In the genomic region with DNA sequence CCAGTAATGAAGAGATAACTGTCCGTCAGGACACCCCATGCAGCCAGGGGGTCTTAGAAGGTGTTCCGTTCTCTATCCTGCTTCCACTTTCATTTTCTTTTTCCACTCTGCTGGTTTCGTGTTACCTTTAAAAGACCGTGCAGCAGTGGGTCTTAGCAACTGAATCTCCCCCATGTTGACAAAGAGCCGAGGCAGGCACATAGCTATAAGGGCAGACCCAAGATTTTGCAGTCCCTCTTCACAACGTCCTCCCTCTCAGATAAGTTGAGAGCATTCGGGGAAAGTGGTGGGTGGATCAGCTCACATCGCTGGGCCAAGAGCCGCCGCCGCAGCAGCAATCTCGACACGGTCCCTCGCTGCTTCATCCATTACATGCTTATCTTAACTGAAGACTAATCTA, we compare ENCODE assay signal across 8 cellular contexts.
A peak's percentile ranks its signal among the peaks of the same experiment; 100 is the strongest.
DNase-seq lines count a peak whose midpoint lies in the region; ATAC-seq, FAIRE-seq and TF ChIP-seq lines count a peak whose summit lies in the region.

No MANE protein-coding gene starts in this region.

- intact Hi-C loops in colonic mucosa (cut with DNase I): loop anchor here (10.0 kb wide), 1 partner anchor 349 kb away; no protein-coding TSS in a partner anchor

- peak overlapping the region in 1 of 2 experiments; percentile 57 for H3K23ac ChIP-seq in mesenchymal stem cell (ENCODE audit: low read length in 2 of 2)

- H4K8ac ChIP-seq in mesenchymal stem cell (ENCODE audit: low read length): peak overlapping the region; percentile 45

- peak overlapping the region; percentile 69 for H2BK15ac ChIP-seq in mesenchymal stem cell (ENCODE audit: low read depth, poor library complexity, severe bottlenecking)

- H3K9ac ChIP-seq in colonic mucosa (ENCODE audit: low read depth in 2 of 2, low read length in 2 of 2) (peak overlapping the region; percentile 58 to 74), mesenchymal stem cell (ENCODE audit: low read length) (peak overlapping the region; percentile 86)

- peak overlapping the region; percentile 58 to 83 for H3K18ac ChIP-seq in mesenchymal stem cell (ENCODE audit: low read depth in 1 of 2, low read length in 2 of 2)

- peak overlapping the region; percentile 44 for H3K4me2 ChIP-seq in mesenchymal stem cell (ENCODE audit: low read length, poor library complexity, severe bottlenecking)

- no peak overlapping the region for H2BK5ac ChIP-seq in mesenchymal stem cell (ENCODE audit: low read depth, low read length, poor library complexity, severe bottlenecking)

- peak overlapping the region; percentile 6 for H2BK120ac ChIP-seq in mesenchymal stem cell (ENCODE audit: low read depth, low read length)

- no peak for FAIRE-seq in urothelium cell line (lab: Jason Lieb, UNC)

- peak overlapping the region; percentile 32 to 89 for H2BK12ac ChIP-seq in mesenchymal stem cell (ENCODE audit: low read length in 2 of 2)

- DNase-seq in AG10803 (ENCODE audit: low read depth) (no peak), LoVo (ENCODE audit: low spot score) (peak; percentile 26), colonic mucosa (peak; percentile 23), mesenchymal stem cell (peak; percentile 70), urothelium cell line (ENCODE audit: low spot score) (peak; percentile 16), NCI-H2171 treated with DMSO at 0.1 percent for 48 hours (lab: John Stamatoyannopoulos, UW) (no peak)

- H4K91ac ChIP-seq in mesenchymal stem cell (ENCODE audit: low read length): peak overlapping the region; percentile 68

- H3K27ac ChIP-seq in colonic mucosa (peak overlapping the region; percentile 19), mesenchymal stem cell (ENCODE audit: low read length, poor library complexity, severe bottlenecking) (no peak overlapping the region)

- H3K27me3 ChIP-seq in colonic mucosa (no peaks in the 10 kb centered on the region), mesenchymal stem cell (ENCODE audit: control insufficient read depth in 1 of 2, insufficient read depth in 1 of 2, low read length in 2 of 2) (no peaks in the 10 kb centered on the region)

- H3K4me3 ChIP-seq in AG10803 (ENCODE audit: low read length) (peak overlapping the region; percentile 50), colonic mucosa (peak overlapping the region; percentile 28), mesenchymal stem cell (ENCODE audit: insufficient read depth in 1 of 2, low read depth in 1 of 2, low read length in 2 of 2) (peak overlapping the region in 1 of 2 experiments; percentile 74)

- H3K4ac ChIP-seq in mesenchymal stem cell (ENCODE audit: low read depth in 1 of 2, low read length in 2 of 2): no peak overlapping the region

- TF ChIP-seq CTCF in AG10803 (conservative IDR thresholded peaks at IDR 0.05; ENCODE audit: low read length) (no peak), colonic mucosa (IDR thresholded peaks at IDR 0.05) (no peak)

- no peaks in the 10 kb centered on the region for H3K9me3 ChIP-seq in colonic mucosa
- no peaks in the 10 kb centered on the region for H3K9me3 ChIP-seq in mesenchymal stem cell (ENCODE audit: control insufficient read depth, low read length)

- no peak overlapping the region for H2AK5ac ChIP-seq in mesenchymal stem cell (ENCODE audit: low read length, severe bottlenecking)

- WGBS in mesenchymal stem cell: 30% methylated on average over 14 of the region's 14 CpGs

- no peak for ATAC-seq in HG02938 (IDR thresholded peaks at IDR 0.05; ENCODE audit: unreplicated experiment)
- ATAC-seq in GM21367 (IDR thresholded peaks at IDR 0.05; ENCODE audit: unreplicated experiment): no peak

- no peaks in the 10 kb centered on the region for H3K79me1 ChIP-seq in mesenchymal stem cell (replicated peaks; ENCODE audit: low read length, poor library complexity, severe bottlenecking)

- H2AFZ ChIP-seq in mesenchymal stem cell (ENCODE audit: low read depth, low read length): peak overlapping the region; percentile 64

- no peaks in the 10 kb centered on the region for H3K36me3 ChIP-seq in colonic mucosa
- no peaks in the 10 kb centered on the region for H3K36me3 ChIP-seq in mesenchymal stem cell (ENCODE audit: control insufficient read depth in 1 of 2, insufficient read depth in 2 of 2, low read depth in 1 of 2, low read length in 2 of 2)

- no peak overlapping the region for H3K14ac ChIP-seq in mesenchymal stem cell (ENCODE audit: low read length in 2 of 2)

- peaks cover 9% of the 10 kb centered on the region for H3K4me1 ChIP-seq in colonic mucosa
- peaks cover 1% of the 10 kb centered on the region for H3K4me1 ChIP-seq in mesenchymal stem cell (ENCODE audit: control insufficient read depth, insufficient read depth, low read depth, low read length)

Comparison
In these comparisons a context has a peak if more than half of its experiments do, and no peak if none do; other contexts are left out.
1. DNase-seq: peak in LoVo (single experiment), colonic mucosa (single experiment), mesenchymal stem cell (single experiment) and urothelium cell line (single experiment); none in AG10803 (single experiment) and NCI-H2171 treated with DMSO at 0.1 percent for 48 hours (single experiment).